In genomic region chr5:85388752-85389151, GRCh38 we compare ENCODE assay signal across 1 cellular context.
TF ChIP-seq lines count a peak whose summit lies in the region.

No MANE protein-coding gene starts in this region.

TF ChIP-seq in GM23338, 12 proteins besides CTCF, POLR2A, EP300 and RAD21 (continued from another document):
- TF ChIP-seq ZNF462 (CRISPR knock-in tag; IDR thresholded peaks at IDR 0.05) (no peak), EZH2phosphoT487 (IDR thresholded peaks at IDR 0.05; ENCODE audit: unreplicated experiment) (no peak), ZNF114 (CRISPR knock-in tag; IDR thresholded peaks at IDR 0.05) (no peak), JUNB (IDR thresholded peaks at IDR 0.05; ENCODE audit: unreplicated experiment) (no peak), CREB1 (CRISPR knock-in tag; IDR thresholded peaks at IDR 0.05; ENCODE audit: low read depth) (no peak), ETS1 (IDR thresholded peaks at IDR 0.05) (no peak), POLR2AphosphoS5 (IDR thresholded peaks at IDR 0.05; ENCODE audit: low read depth) (no peak), NANOG (IDR thresholded peaks at IDR 0.05; ENCODE audit: borderline replicate concordance) (no peak), STAT1 (IDR thresholded peaks at IDR 0.05; ENCODE audit: unreplicated experiment) (no peak), EZH2 (IDR thresholded peaks at IDR 0.05; ENCODE audit: low read depth, unreplicated experiment) (no peak)
